In the genomic region with DNA sequence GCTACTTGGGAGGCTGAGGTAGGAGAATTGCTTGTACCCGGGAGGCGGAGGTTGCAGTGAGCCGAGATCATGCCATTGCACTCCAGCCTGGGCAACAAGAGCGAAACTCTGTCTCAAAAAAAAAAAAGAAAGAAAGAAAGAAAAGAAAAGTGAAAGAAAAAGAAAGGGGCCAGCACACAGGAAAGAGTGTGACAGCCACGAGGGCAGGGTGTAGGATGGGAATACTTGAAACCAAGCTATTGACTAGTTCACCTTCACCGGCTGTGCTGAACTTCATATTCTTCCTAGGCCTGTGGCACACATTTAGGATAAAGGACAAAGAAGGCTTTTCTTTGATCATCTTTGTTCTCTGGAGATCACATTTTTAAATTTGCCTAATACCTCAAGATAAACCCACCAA, we compare ENCODE assay signal across 4 cellular contexts. TPM values are rescaled to one million over a fixed set of nuclear protein-coding genes. Genes with fewer than 3 reads are reported as not detected.
"Had no signal": no experiment of that assay in that cellular context is flagged by ENCODE, and none has a peak within 500 bp of the region (broad histone marks: within the 10 kb centered on the region; RNA-seq: fewer than 3 reads in every experiment).

No MANE protein-coding gene starts in this region.

RNA-seq across cellular contexts. Expression of a gene that starts 9.7 kb away (rescaled TPM):
- total RNA-seq: naive thymus-derived CD8-positive, alpha-beta T cell; osteocyte; pulmonary artery endothelial cell; smooth muscle cell had no signal
- polyA plus RNA-seq: naive thymus-derived CD8-positive, alpha-beta T cell; smooth muscle cell had no signal
